In the genomic region with DNA sequence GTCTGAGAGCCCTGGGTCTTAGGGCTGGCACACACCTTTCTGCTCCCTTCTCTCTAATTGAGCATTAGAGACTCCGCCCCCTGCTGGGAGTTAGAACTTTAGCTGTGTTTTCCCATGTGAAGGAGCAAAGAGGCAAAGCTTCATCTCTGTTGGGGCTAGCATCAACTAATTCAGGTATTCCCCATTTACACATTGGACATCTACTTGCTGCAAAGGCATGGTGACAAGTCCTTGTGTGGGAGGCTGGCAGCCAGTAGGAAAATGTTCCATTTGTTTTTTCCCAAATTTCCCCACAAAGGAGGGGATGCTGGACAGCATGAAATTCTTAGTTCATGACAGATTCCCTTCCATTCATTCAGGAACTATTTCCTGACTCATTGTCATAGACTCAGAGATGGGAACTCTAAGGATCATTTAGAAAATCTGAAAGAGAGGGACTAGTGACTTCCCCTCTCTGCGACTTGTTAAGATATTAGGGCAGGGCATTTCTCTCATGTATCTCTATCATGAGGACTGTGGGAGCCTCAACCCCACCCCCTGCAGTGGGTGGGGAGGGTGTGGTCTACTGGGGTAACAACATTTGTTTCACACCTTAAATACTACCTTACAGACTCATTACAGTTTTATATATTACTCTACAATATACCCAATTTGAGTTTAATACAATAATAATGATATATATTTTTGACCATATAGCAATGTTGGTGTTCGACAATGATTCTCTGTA, we compare ENCODE assay signal across 1 cellular context.
TF ChIP-seq lines count a peak whose summit lies in the region.

No MANE protein-coding gene starts in this region.

TF ChIP-seq in HCT116, 20 proteins besides CTCF, POLR2A, EP300 and RAD21 (continued from another document):
- TF ChIP-seq, protein P1, sequence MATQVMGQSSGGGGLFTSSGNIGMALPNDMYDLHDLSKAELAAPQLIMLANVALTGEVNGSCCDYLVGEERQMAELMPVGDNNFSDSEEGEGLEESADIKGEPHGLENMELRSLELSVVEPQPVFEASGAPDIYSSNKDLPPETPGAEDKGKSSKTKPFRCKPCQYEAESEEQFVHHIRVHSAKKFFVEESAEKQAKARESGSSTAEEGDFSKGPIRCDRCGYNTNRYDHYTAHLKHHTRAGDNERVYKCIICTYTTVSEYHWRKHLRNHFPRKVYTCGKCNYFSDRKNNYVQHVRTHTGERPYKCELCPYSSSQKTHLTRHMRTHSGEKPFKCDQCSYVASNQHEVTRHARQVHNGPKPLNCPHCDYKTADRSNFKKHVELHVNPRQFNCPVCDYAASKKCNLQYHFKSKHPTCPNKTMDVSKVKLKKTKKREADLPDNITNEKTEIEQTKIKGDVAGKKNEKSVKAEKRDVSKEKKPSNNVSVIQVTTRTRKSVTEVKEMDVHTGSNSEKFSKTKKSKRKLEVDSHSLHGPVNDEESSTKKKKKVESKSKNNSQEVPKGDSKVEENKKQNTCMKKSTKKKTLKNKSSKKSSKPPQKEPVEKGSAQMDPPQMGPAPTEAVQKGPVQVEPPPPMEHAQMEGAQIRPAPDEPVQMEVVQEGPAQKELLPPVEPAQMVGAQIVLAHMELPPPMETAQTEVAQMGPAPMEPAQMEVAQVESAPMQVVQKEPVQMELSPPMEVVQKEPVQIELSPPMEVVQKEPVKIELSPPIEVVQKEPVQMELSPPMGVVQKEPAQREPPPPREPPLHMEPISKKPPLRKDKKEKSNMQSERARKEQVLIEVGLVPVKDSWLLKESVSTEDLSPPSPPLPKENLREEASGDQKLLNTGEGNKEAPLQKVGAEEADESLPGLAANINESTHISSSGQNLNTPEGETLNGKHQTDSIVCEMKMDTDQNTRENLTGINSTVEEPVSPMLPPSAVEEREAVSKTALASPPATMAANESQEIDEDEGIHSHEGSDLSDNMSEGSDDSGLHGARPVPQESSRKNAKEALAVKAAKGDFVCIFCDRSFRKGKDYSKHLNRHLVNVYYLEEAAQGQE (IDR thresholded peaks at IDR 0.05; ENCODE audit: low read depth), result no peak
- TF ChIP-seq EGR1 (IDR thresholded peaks at IDR 0.05; ENCODE audit: low read depth), result no peak
- TF ChIP-seq ELF1 (IDR thresholded peaks at IDR 0.05; ENCODE audit: borderline replicate concordance, low read depth), result no peak
- no peak for TF ChIP-seq SP1 (IDR thresholded peaks at IDR 0.05; ENCODE audit: low read depth)
- TF ChIP-seq, protein P2, sequence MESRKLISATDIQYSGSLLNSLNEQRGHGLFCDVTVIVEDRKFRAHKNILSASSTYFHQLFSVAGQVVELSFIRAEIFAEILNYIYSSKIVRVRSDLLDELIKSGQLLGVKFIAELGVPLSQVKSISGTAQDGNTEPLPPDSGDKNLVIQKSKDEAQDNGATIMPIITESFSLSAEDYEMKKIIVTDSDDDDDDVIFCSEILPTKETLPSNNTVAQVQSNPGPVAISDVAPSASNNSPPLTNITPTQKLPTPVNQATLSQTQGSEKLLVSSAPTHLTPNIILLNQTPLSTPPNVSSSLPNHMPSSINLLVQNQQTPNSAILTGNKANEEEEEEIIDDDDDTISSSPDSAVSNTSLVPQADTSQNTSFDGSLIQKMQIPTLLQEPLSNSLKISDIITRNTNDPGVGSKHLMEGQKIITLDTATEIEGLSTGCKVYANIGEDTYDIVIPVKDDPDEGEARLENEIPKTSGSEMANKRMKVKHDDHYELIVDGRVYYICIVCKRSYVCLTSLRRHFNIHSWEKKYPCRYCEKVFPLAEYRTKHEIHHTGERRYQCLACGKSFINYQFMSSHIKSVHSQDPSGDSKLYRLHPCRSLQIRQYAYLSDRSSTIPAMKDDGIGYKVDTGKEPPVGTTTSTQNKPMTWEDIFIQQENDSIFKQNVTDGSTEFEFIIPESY (IDR thresholded peaks at IDR 0.05; ENCODE audit: extremely low read depth, insufficient replicate concordance, low read length), result no peak
- no peak for TF ChIP-seq CEBPB (IDR thresholded peaks at IDR 0.05; ENCODE audit: low read depth)
- TF ChIP-seq, protein P3, sequence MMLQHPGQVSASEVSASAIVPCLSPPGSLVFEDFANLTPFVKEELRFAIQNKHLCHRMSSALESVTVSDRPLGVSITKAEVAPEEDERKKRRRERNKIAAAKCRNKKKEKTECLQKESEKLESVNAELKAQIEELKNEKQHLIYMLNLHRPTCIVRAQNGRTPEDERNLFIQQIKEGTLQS (IDR thresholded peaks at IDR 0.05), result no peak
- no peak for TF ChIP-seq JUND (IDR thresholded peaks at IDR 0.05)
- TF ChIP-seq POLR2AphosphoS5 (IDR thresholded peaks at IDR 0.05; ENCODE audit: low read depth, low read length), result no peak
